Comparison of ENCODE assay signal across 8 cellular contexts in the genomic region with DNA sequence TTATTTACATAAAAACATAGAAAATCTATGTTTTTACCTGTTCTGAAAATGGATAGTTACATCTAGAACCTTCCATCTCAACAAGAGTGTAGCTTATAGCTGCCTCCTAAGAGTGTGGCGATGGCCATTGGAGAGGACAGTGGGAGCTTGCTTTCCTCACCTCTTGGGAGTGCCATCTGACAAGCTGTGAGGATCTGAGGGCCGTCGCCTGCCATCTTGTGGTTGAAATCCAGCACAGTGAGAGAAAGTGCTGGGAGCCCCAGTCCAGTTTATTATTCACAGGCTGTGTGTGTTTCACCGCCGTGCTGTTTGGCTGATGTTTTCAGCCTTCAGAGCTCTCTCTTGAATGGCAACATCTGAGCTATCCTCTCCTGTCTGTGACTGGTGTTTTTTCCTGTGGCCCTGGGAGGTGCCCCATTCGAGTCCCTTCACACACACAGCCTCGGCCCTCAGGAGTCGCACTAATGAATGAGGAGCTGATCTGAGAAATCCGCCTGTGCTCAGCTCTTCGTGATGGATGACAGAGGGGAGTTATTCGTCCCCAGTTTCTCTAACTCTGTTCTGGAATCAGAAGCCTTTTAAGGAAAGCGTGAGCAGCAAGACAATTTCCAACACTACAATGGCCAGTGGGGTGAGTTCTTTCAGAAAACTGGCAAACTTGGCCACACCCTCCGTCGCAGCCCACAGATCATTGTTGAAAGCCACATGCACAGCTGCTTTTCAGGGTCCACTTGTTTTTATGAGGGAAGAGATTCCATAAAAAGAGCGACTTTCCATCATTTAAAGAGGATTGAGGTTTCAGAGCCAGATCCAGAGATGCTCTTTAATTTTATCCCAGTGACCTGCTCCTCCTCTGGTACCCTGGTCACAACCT.
A peak's percentile ranks its signal among the peaks of the same experiment; 100 is the strongest.
DNase-seq lines count a peak whose midpoint lies in the region; FAIRE-seq and TF ChIP-seq lines count a peak whose summit lies in the region.

No MANE protein-coding gene starts in this region.

- TF ChIP-seq CTCF in H9 (conservative IDR thresholded peaks at IDR 0.05) (peak; percentile 89), osteocyte (IDR thresholded peaks at IDR 0.05) (peak; percentile 81)

- H3K14ac ChIP-seq in H9 (ENCODE audit: insufficient read depth, low read length) = no peak overlapping the region

- H3K9me3 ChIP-seq in H9 (ENCODE audit: control insufficient read depth, low read depth, low read length) = no peaks in the 10 kb centered on the region

- no peak overlapping the region for H3K27ac ChIP-seq in H9 (ENCODE audit: insufficient read length, low read depth, low read length)

- H3T11ph ChIP-seq in H9 (ENCODE audit: low read length) = no peak overlapping the region

- H3K4me1 Mint-ChIP-seq in H9 = peaks cover 4 to 6% of the 10 kb centered on the region in 2 experiments; a peak in 2 of 4 replicates
- H3K4me1 Mint-ChIP-seq in activated CD4-positive, alpha-beta T cell treated with anti-CD3 and anti-CD28 coated beads, Interleukin-2, amount 10 ng/mL, durations not matched to agents 7 days and 5 days = no peaks in the 10 kb centered on the region
- peaks cover 2% of the 10 kb centered on the region for H3K4me1 Mint-ChIP-seq in osteocyte (ENCODE audit: unreplicated experiment)

- no peak overlapping the region for H2BK15ac ChIP-seq in H9 (ENCODE audit: low read depth, low read length)

- no peak overlapping the region for H2BK20ac ChIP-seq in H9 (ENCODE audit: low read depth, low read length, poor library complexity, severe bottlenecking)

- FAIRE-seq in frontal cortex (lab: Jason Lieb, UNC) = no peak

- no peak overlapping the region for H2BK12ac ChIP-seq in H9 (ENCODE audit: insufficient read length, low read depth, low read length)

- H2AFZ ChIP-seq in H9 (ENCODE audit: low read length) = no peak overlapping the region

- H3K9me3 Mint-ChIP-seq in H9 = no peaks in the 10 kb centered on the region
- no peaks in the 10 kb centered on the region for H3K9me3 Mint-ChIP-seq in activated CD4-positive, alpha-beta T cell treated with anti-CD3 and anti-CD28 coated beads, Interleukin-2, amount 10 ng/mL, durations not matched to agents 7 days and 5 days
- H3K9me3 Mint-ChIP-seq in osteocyte (ENCODE audit: unreplicated experiment) = no peaks in the 10 kb centered on the region

- H4K91ac ChIP-seq in H9 (ENCODE audit: insufficient read length, low read depth, low read length) = no peak overlapping the region

- no peak overlapping the region for H3K56ac ChIP-seq in H9 (ENCODE audit: insufficient read length, low read depth, low read length)

- H3K27ac Mint-ChIP-seq in H9 (no peak overlapping the region), osteocyte (ENCODE audit: unreplicated experiment) (no peak overlapping the region)
- no peak overlapping the region for H3K27ac Mint-ChIP-seq in activated CD4-positive, alpha-beta T cell treated with anti-CD3 and anti-CD28 coated beads, Interleukin-2, amount 10 ng/mL, durations not matched to agents 7 days and 5 days

- no peak overlapping the region for H3K9ac ChIP-seq in H9 (ENCODE audit: extremely low read depth, insufficient read length, low read length)

- 0 out of 2 replicates have a peak, but pooled peaks cover 4% of the 10 kb centered on the region for H3K4me1 ChIP-seq in H9 (ENCODE audit: insufficient read depth, low read length)

- no peak overlapping the region for H3K4ac ChIP-seq in H9 (ENCODE audit: low read depth, low read length)

- WGBS in H9 (ENCODE audit: extremely low coverage, insufficient read length, low lambda C conversion rate) = no CpG with 5 or more reads among the region's 15 CpGs

- POLR2A ChIA-PET in activated CD4-positive, alpha-beta T cell treated with anti-CD3 and anti-CD28 coated beads, Interleukin-2, amount 10 ng/mL, durations not matched to agents 7 days and 5 days (lab: Charles Lee) = no interaction called here

- H2BK120ac ChIP-seq in H9 (ENCODE audit: low read depth, low read length, poor library complexity, severe bottlenecking) = no peak overlapping the region

- H4K20me1 ChIP-seq in H9 (ENCODE audit: control insufficient read depth, insufficient read depth, insufficient read length) = no peaks in the 10 kb centered on the region

- H3K79me2 ChIP-seq in H9 (ENCODE audit: insufficient read depth, low read length) = no peaks in the 10 kb centered on the region

- H3K27me3 ChIP-seq in H9 (ENCODE audit: insufficient read depth, low read length) = no peaks in the 10 kb centered on the region

- peak; percentile 74 for DNase-seq in DMS114 treated with DMSO at 0.1 percent for 48 hours (lab: John Stamatoyannopoulos, UW; ENCODE audit: unreplicated experiment)
- DNase-seq in H9 = peak; percentile 83
- DNase-seq in NCI-H2107 treated with DMSO at 0.1 percent for 48 hours (lab: John Stamatoyannopoulos, UW; ENCODE audit: unreplicated experiment) = peak; percentile 67
- peak; percentile 10 for DNase-seq in activated CD4-positive, alpha-beta T cell treated with anti-CD3 and anti-CD28 coated beads, Interleukin-2, amount 10 ng/mL, durations not matched to agents 7 days and 5 days
- DNase-seq in frontal cortex (ENCODE audit: low spot score in 2 of 2) = peak; percentile 56 to 74
- no peak for DNase-seq in osteocyte (ENCODE audit: extremely low spot score, unreplicated experiment)
- no peak for DNase-seq in mesenteric fat pad (ENCODE audit: low spot score)
- DNase-seq in T-helper 1 cell = no peak

- H3K79me1 ChIP-seq in H9 (ENCODE audit: insufficient read depth, low read depth, low read length, poor library complexity, severe bottlenecking) = no peaks in the 10 kb centered on the region

- H3K27me3 Mint-ChIP-seq in H9 (ENCODE audit: low read depth) (no peaks in the 10 kb centered on the region), osteocyte (ENCODE audit: unreplicated experiment) (peaks cover 21% of the 10 kb centered on the region)
- H3K27me3 Mint-ChIP-seq in activated CD4-positive, alpha-beta T cell treated with anti-CD3 and anti-CD28 coated beads, Interleukin-2, amount 10 ng/mL, durations not matched to agents 7 days and 5 days = no peaks in the 10 kb centered on the region

- H2BK5ac ChIP-seq in H9 (ENCODE audit: insufficient read length, low read length) = no peak overlapping the region

- H2AK5ac ChIP-seq in H9 (ENCODE audit: insufficient read length, low read length) = no peak overlapping the region

- H3K23me2 ChIP-seq in H9 (ENCODE audit: insufficient read length, low read depth, low read length, poor library complexity, severe bottlenecking) = no peaks in the 10 kb centered on the region

- H3K18ac ChIP-seq in H9 (ENCODE audit: insufficient read length, low read depth, low read length) = no peak overlapping the region

- CTCF ChIA-PET in activated CD4-positive, alpha-beta T cell treated with anti-CD3 and anti-CD28 coated beads, Interleukin-2, amount 10 ng/mL, durations not matched to agents 7 days and 5 days (lab: Charles Lee) = interaction anchor here (1.1 to 1.5 kb wide), 3 partner anchors 8 to 18 kb away, joined by 3 read pairs; no protein-coding TSS in a partner anchor

- H3K36me3 Mint-ChIP-seq in H9 (ENCODE audit: insufficient read depth in 1 of 3, low read depth in 3 of 3) = no peaks in the 10 kb centered on the region
- no peaks in the 10 kb centered on the region for H3K36me3 Mint-ChIP-seq in activated CD4-positive, alpha-beta T cell treated with anti-CD3 and anti-CD28 coated beads, Interleukin-2, amount 10 ng/mL, durations not matched to agents 7 days and 5 days (ENCODE audit: low read depth)
- no peaks in the 10 kb centered on the region for H3K36me3 Mint-ChIP-seq in osteocyte (ENCODE audit: unreplicated experiment)

- H3K23ac ChIP-seq in H9 (ENCODE audit: insufficient read length, low read depth, low read length) = no peak overlapping the region

- H4K8ac ChIP-seq in H9 (replicated peaks; ENCODE audit: insufficient read length, low read depth, low read length) = no peak overlapping the region

- H3K4me2 ChIP-seq in H9 (ENCODE audit: insufficient read depth, insufficient read length, low read length) = no peak overlapping the region

- no peak overlapping the region for H4K5ac ChIP-seq in H9 (ENCODE audit: insufficient read length, low read depth, low read length)

- no peak overlapping the region for H3K4me3 Mint-ChIP-seq in H9
- H3K4me3 Mint-ChIP-seq in activated CD4-positive, alpha-beta T cell treated with anti-CD3 and anti-CD28 coated beads, Interleukin-2, amount 10 ng/mL, durations not matched to agents 7 days and 5 days = no peak overlapping the region
- no peak overlapping the region for H3K4me3 Mint-ChIP-seq in osteocyte (ENCODE audit: unreplicated experiment)

Comparison
In these comparisons a context has a peak if more than half of its experiments do, and no peak if none do; other contexts are left out.
1. DNase-seq: peak in DMS114 treated with DMSO at 0.1 percent for 48 hours (single experiment), H9 (single experiment), NCI-H2107 treated with DMSO at 0.1 percent for 48 hours (single experiment), activated CD4-positive, alpha-beta T cell treated with anti-CD3 and anti-CD28 coated beads, Interleukin-2, amount 10 ng/mL, durations not matched to agents 7 days and 5 days (single experiment) and frontal cortex (2 of 2); none in osteocyte (single experiment), mesenteric fat pad (single experiment) and T-helper 1 cell (0 of 5).